Comparison of ENCODE assay signal across 8 cellular contexts in the genomic region with DNA sequence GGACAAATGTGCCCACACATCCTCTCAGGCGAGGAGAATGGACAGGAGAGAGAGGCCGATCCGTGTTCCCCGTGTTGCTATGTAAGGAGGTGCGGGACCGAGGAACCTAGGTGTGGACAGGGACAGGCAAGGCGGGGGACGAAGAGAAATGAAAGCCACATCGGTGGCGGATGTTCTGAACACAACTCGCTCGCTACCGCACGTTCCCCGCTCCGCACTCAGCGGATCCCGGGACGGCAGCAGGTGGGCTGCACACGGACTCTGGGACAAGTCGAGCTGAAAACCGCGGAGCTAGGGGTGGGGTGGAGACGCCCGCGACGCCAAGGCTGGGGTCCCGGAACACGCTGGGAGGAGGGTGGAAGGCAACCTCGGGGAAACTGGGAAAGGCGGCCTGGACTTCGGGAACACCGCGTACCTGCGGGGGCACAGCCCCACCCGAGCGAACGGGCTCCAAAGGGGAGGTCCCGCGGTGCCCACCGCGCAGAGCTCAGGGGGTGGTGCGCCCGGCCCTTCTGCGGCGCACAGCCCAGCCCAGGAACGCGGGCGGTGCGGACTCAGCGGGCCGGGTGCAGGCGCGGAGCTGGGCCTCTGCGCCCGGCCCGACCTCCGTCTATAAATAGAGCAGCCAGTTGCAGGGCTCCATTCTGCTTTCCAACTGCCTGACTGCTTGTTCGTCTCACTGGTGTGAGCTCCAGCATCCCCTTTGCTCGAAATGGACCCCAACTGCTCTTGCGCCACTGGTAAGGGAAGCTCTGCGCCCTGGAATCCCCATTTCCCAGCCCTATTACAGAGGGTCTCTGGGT. TPM values are rescaled to one million over a fixed set of nuclear protein-coding genes. Genes with fewer than 3 reads are reported as not detected.
DNase-seq lines count a peak whose midpoint lies in the region; ATAC-seq and TF ChIP-seq lines count a peak whose summit lies in the region.

Gene MT1E (plus strand): TSS at position 642 of the 803 bp plus-strand sequence. CDS start 71 bp downstream, at position 713.

- H3K9me3 ChIP-seq in CD4-positive, CD25-positive, alpha-beta regulatory T cell (ENCODE audit: control insufficient read depth in 2 of 2, low read length in 2 of 2), result no peaks in the 10 kb centered on the region
- no peaks in the 10 kb centered on the region for H3K9me3 ChIP-seq in RWPE2 (ENCODE audit: severe bottlenecking)

- no peaks in the 10 kb centered on the region for H3K36me3 Mint-ChIP-seq in CD4-positive, CD25-positive, alpha-beta regulatory T cell
- H3K36me3 Mint-ChIP-seq in brain, result no peaks in the 10 kb centered on the region

- DNase-seq in CD4-positive, CD25-positive, alpha-beta regulatory T cell, result peak in 2 of 3 donors; percentile 38 to 71
- DNase-seq in RWPE2 (ENCODE audit: low spot score) (no peak), renal cortical epithelial cell (ENCODE audit: low read depth) (peak; percentile 61), COR-L47 (lab: John Stamatoyannopoulos, UW) (no peak), NCI-H82 treated with DMSO at 0.1 percent for 48 hours (lab: John Stamatoyannopoulos, UW; ENCODE audit: unreplicated experiment) (no peak)

- H3K36me3 ChIP-seq in CD4-positive, CD25-positive, alpha-beta regulatory T cell (ENCODE audit: control insufficient read depth, insufficient read depth, low read length), result no peaks in the 10 kb centered on the region
- peaks cover 11% of the 10 kb centered on the region for H3K36me3 ChIP-seq in RWPE2 (ENCODE audit: low read depth)

- peak; percentile 90 to 92 for ATAC-seq in CD4-positive, CD25-positive, alpha-beta regulatory T cell (ENCODE audit: low read depth in 2 of 2)
- ATAC-seq in HG02759 (IDR thresholded peaks at IDR 0.05; ENCODE audit: unreplicated experiment) (peak; percentile 76), RWPE2 (ENCODE audit: low read depth) (peak; percentile 82)

- H3K4me1 ChIP-seq in CD4-positive, CD25-positive, alpha-beta regulatory T cell (ENCODE audit: control insufficient read depth, insufficient read depth, low read length, poor library complexity, severe bottlenecking), result peaks cover 22% of the 10 kb centered on the region
- H3K4me1 ChIP-seq in RWPE2 (ENCODE audit: insufficient read depth, poor library complexity, severe bottlenecking), result peaks cover 5% of the 10 kb centered on the region

- H3K4me1 Mint-ChIP-seq in CD4-positive, CD25-positive, alpha-beta regulatory T cell, result peaks cover 4 to 20% (median 14%) of the 10 kb centered on the region in 4 donors
- peaks cover 16% of the 10 kb centered on the region for H3K4me1 Mint-ChIP-seq in brain

- peak within 1 kb of the TSS; percentile 70 for H3K4me3 ChIP-seq in CD4-positive, CD25-positive, alpha-beta regulatory T cell (ENCODE audit: low read depth, low read length)
- H3K4me3 ChIP-seq in RWPE2 (ENCODE audit: severe bottlenecking) (peak within 1 kb of the TSS; percentile 43), iPS-11a (ENCODE audit: low read depth, low read length) (peak within 1 kb of the TSS; percentile 51)

- peak within 1 kb of the TSS; percentile 68 to 99 (median 93) for H3K27ac Mint-ChIP-seq in CD4-positive, CD25-positive, alpha-beta regulatory T cell
- H3K27ac Mint-ChIP-seq in brain, result peak within 1 kb of the TSS in 1 of 5 experiments; percentile 81

- TF ChIP-seq CTCF in RWPE2 (IDR thresholded peaks at IDR 0.05; ENCODE audit: poor library complexity, severe bottlenecking) (no peak), brain (conservative IDR thresholded peaks at IDR 0.05) (no peak)

- H3K4me3 Mint-ChIP-seq in CD4-positive, CD25-positive, alpha-beta regulatory T cell, result peak within 1 kb of the TSS; percentile 87 to 95 (median 94)
- H3K4me3 Mint-ChIP-seq in brain, result peak within 1 kb of the TSS; percentile 79 to 90 (median 81)

- peaks cover 11% of the 10 kb centered on the region for H3K27me3 Mint-ChIP-seq in CD4-positive, CD25-positive, alpha-beta regulatory T cell
- H3K27me3 Mint-ChIP-seq in brain, result peaks cover 96% of the 10 kb centered on the region

- no peaks in the 10 kb centered on the region for H3K9me3 Mint-ChIP-seq in CD4-positive, CD25-positive, alpha-beta regulatory T cell
- peaks cover 0 to 3% (median 0%) of the 10 kb centered on the region in 5 experiments for H3K9me3 Mint-ChIP-seq in brain

- no peak within 1 kb of the TSS for H3K27ac ChIP-seq in CD4-positive, CD25-positive, alpha-beta regulatory T cell (ENCODE audit: insufficient read depth, low read length, poor library complexity, severe bottlenecking)
- peak within 1 kb of the TSS; percentile 87 for H3K27ac ChIP-seq in RWPE2 (ENCODE audit: poor library complexity, severe bottlenecking)

- no peaks in the 10 kb centered on the region for H3K27me3 ChIP-seq in CD4-positive, CD25-positive, alpha-beta regulatory T cell (ENCODE audit: control insufficient read depth, insufficient read depth, low read length)
- no peaks in the 10 kb centered on the region for H3K27me3 ChIP-seq in RWPE2 (ENCODE audit: insufficient read depth, poor library complexity, severe bottlenecking)

RNA-seq across cellular contexts. Expression of gene MT1E, which starts in this region (rescaled TPM):
- 10.4 TPM for total RNA-seq in CD4-positive, CD25-positive, alpha-beta regulatory T cell
- 10 to 100 TPM in 3 of 4 donors, 1 to 10 TPM in 1; 5.6 to 86.9 (median 24.7) TPM for polyA plus RNA-seq in CD4-positive, CD25-positive, alpha-beta regulatory T cell
- 112 TPM for polyA plus RNA-seq in brain (ENCODE audit: insufficient read depth, low read depth, low replicate concordance)
- total RNA-seq in renal cortical epithelial cell, result 193 and 893 TPM in 2 replicates

Comparison
In these comparisons a context has a peak if more than half of its experiments do, and no peak if none do; other contexts are left out.
1. RNA of gene MT1E (total RNA-seq): 193 to 893 TPM in renal cortical epithelial cell; 10.4 TPM in CD4-positive, CD25-positive, alpha-beta regulatory T cell (single experiment); every median in the first group is over 10 times any median in the second.
2. DNase-seq: peak in CD4-positive, CD25-positive, alpha-beta regulatory T cell (2 of 3) and renal cortical epithelial cell (single experiment); none in RWPE2 (single experiment), COR-L47 (single experiment) and NCI-H82 treated with DMSO at 0.1 percent for 48 hours (single experiment).
3. Peak in every context shown above with its lines, with median percentiles within 50 percentile points of each other: ATAC-seq and H3K4me3 ChIP-seq.